Comparison of ENCODE assay signal across 8 cellular contexts in the genomic region with DNA sequence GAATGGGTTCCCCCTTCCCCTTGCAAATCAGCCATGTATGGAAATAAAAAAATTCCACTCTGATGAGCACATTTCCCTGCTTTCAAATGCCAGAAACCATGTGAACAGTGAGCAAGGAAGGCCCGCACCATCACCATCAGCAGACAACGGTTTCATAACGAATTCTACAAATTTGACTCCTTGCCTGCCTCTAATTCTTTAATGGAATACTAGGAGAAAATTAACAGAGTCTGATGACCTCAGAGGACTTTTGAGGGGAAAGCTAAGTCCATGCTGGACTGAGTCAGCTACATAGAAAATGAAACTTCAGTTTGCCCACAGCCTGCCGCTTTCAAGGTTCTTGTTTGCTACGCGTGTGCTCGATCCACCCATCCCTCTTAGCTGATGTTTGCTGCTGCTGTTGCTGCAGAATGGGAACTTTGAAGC. TPM values are rescaled to one million over a fixed set of nuclear protein-coding genes. Genes with fewer than 3 reads are reported as not detected.
DNase-seq lines count a peak whose midpoint lies in the region; ATAC-seq and TF ChIP-seq lines count a peak whose summit lies in the region.

No MANE protein-coding gene starts in this region.

- H3K36me3 ChIP-seq in esophagus muscularis mucosa, result no peaks in the 10 kb centered on the region

- no peak for TF ChIP-seq CTCF in esophagus muscularis mucosa (IDR thresholded peaks at IDR 0.05)

- peak; percentile 91 for ATAC-seq in GM18858 (IDR thresholded peaks at IDR 0.05; ENCODE audit: unreplicated experiment)
- peak; percentile 82 for ATAC-seq in HG03175 (IDR thresholded peaks at IDR 0.05; ENCODE audit: unreplicated experiment)
- no peak for ATAC-seq in effector memory CD8-positive, alpha-beta T cell (replicated peaks)
- no peak for ATAC-seq in GM18517 (IDR thresholded peaks at IDR 0.05; ENCODE audit: unreplicated experiment)

- H3K27me3 ChIP-seq in esophagus muscularis mucosa, result no peaks in the 10 kb centered on the region

- DNase-seq in esophagus muscularis mucosa (ENCODE audit: extremely low spot score) (no peak), DMS153 treated with DMSO at 0.1 percent for 48 hours (lab: John Stamatoyannopoulos, UW; ENCODE audit: unreplicated experiment) (no peak), substantia nigra (lab: John Stamatoyannopoulos, UW) (no peak)
- DNase-seq in effector memory CD8-positive, alpha-beta T cell, result no peak

- H3K4me3 ChIP-seq in esophagus muscularis mucosa (peak overlapping the region; percentile 5 to 38 (median 26)), skin epidermis (peak overlapping the region in 1 of 7 experiments; percentile 10)

- H3K27ac ChIP-seq in esophagus muscularis mucosa (replicated peaks in 1 of 4) (peak overlapping the region; percentile 40 to 64 (median 51)), skin epidermis (peak overlapping the region in 17 of 21 experiments; percentile 3 to 81 (median 39)), substantia nigra (ENCODE audit: low read depth, low read length, poor library complexity, severe bottlenecking) (no peak overlapping the region)

- TF ChIP-seq POLR2A in esophagus muscularis mucosa (IDR thresholded peaks at IDR 0.05; ENCODE audit: low read depth), result no peak

- no peak overlapping the region for H3K27ac Mint-ChIP-seq in effector memory CD8-positive, alpha-beta T cell

- H3K4me1 ChIP-seq in esophagus muscularis mucosa, result peaks cover 0 to 15% (median 0%) of the 10 kb centered on the region in 4 donors

- no peak for TF ChIP-seq EP300 in esophagus muscularis mucosa (IDR thresholded peaks at IDR 0.05)

- H3K27me3 Mint-ChIP-seq in effector memory CD8-positive, alpha-beta T cell, result peaks cover 0 to 10% of the 10 kb centered on the region in 2 donors

- no peaks in the 10 kb centered on the region for H3K9me3 Mint-ChIP-seq in effector memory CD8-positive, alpha-beta T cell

- intact Hi-C loops in esophagus muscularis mucosa (cut with DNase I), result no loop called here

- no peaks in the 10 kb centered on the region for H3K4me1 Mint-ChIP-seq in effector memory CD8-positive, alpha-beta T cell (ENCODE audit: low read depth in 2 of 2)

- WGBS in esophagus muscularis mucosa, result 43% methylated on average over 7 of the region's 7 CpGs

- no peak overlapping the region for H3K4me3 Mint-ChIP-seq in effector memory CD8-positive, alpha-beta T cell

- H3K9me3 ChIP-seq in esophagus muscularis mucosa, result no peaks in the 10 kb centered on the region

- H3K36me3 Mint-ChIP-seq in effector memory CD8-positive, alpha-beta T cell (ENCODE audit: insufficient read depth), result peaks cover 3% of the 10 kb centered on the region

RNA-seq across cellular contexts. Expression of gene KL, which starts 46.7 kb away (rescaled TPM):
- 1 to 10 TPM; 3.7 to 6.7 (median 5.5) TPM for total RNA-seq in esophagus muscularis mucosa

Comparison
In these comparisons a context has a peak if more than half of its experiments do, and no peak if none do; other contexts are left out.
1. ATAC-seq: peak in GM18858 (single experiment) and HG03175 (single experiment); none in effector memory CD8-positive, alpha-beta T cell (single experiment) and GM18517 (single experiment).